In genomic region chrX:106139048-106139447, GRCh38 we compare ENCODE assay signal across 1 cellular context.
TF ChIP-seq lines count a peak whose summit lies in the region.

No MANE protein-coding gene starts in this region.

TF ChIP-seq in IMR-90, 13 proteins besides CTCF, POLR2A, EP300 and RAD21:
- TF ChIP-seq CEBPB (IDR thresholded peaks at IDR 0.05; ENCODE audit: low read depth, low read length) (no peak), RFX5 (IDR thresholded peaks at IDR 0.05; ENCODE audit: low read depth, low read length) (no peak), NFE2L2 (IDR thresholded peaks at IDR 0.05; ENCODE audit: low read depth, low read length) (no peak), RCOR1 (IDR thresholded peaks at IDR 0.05; ENCODE audit: insufficient replicate concordance, low read length) (no peak), SMC3 (IDR thresholded peaks at IDR 0.05; ENCODE audit: low read depth, low read length) (no peak), FOS (IDR thresholded peaks at IDR 0.05; ENCODE audit: low read depth, low read length) (no peak), MAFK (IDR thresholded peaks at IDR 0.05; ENCODE audit: low read depth, low read length) (no peak), MXI1 (IDR thresholded peaks at IDR 0.05; ENCODE audit: borderline replicate concordance, low read depth, low read length) (no peak), MAZ (IDR thresholded peaks at IDR 0.05; ENCODE audit: borderline replicate concordance, low read depth, low read length) (no peak), CHD1 (IDR thresholded peaks at IDR 0.05; ENCODE audit: low read depth, low read length) (no peak), ELK1 (IDR thresholded peaks at IDR 0.05; ENCODE audit: borderline replicate concordance, low read depth, low read length) (no peak), BHLHE40 (IDR thresholded peaks at IDR 0.05; ENCODE audit: low read depth, low read length) (no peak)
- TF ChIP-seq, protein P1, sequence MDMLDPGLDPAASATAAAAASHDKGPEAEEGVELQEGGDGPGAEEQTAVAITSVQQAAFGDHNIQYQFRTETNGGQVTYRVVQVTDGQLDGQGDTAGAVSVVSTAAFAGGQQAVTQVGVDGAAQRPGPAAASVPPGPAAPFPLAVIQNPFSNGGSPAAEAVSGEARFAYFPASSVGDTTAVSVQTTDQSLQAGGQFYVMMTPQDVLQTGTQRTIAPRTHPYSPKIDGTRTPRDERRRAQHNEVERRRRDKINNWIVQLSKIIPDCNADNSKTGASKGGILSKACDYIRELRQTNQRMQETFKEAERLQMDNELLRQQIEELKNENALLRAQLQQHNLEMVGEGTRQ (IDR thresholded peaks at IDR 0.05; ENCODE audit: low read depth, low read length) = no peak
